1 cellular context compared by ENCODE assay signal in the genomic region with DNA sequence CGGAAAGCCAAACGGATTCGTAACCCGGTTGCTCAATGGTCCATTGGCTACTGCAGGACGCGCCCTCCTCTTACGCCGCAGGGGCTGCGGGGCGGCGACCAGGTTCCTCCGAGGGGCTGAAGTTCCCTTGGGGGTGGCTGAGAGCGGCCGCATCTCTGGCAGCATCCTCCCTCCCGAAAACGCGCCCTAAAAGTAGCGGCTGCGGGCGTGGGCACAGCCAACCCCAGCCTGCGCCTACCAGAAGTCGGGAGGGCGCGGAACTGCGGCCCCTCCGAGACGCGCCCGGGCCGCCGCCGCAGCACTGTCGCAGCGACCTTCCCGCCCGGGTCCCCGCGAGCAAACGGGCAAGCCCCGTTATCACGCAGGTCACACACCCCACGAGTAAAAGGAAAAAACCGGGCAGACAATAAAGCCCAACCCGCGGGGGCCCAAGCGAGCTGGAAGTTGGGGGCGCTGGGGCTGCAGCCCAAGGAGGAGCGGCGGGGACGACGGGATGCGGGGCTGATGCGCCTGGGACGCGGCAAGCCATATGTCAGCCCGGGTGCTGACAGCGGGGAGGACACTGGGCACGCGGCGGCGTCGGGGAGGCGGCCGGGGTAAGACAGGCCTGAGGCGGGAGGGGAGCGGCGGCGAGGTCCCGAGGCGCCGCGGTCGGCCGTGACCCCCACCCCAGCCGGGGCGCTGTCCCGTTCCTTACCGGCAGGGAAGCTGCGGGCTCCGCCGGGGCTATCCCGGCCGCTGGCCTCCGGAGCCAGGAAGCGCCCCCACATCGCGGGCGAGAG.
TF ChIP-seq lines count a peak whose summit lies in the region.

No MANE protein-coding gene starts in this region.

TF ChIP-seq in K562, 482 proteins besides CTCF, POLR2A, EP300 and RAD21 (continued from another document and continues in another):
- TF ChIP-seq, protein P1, sequence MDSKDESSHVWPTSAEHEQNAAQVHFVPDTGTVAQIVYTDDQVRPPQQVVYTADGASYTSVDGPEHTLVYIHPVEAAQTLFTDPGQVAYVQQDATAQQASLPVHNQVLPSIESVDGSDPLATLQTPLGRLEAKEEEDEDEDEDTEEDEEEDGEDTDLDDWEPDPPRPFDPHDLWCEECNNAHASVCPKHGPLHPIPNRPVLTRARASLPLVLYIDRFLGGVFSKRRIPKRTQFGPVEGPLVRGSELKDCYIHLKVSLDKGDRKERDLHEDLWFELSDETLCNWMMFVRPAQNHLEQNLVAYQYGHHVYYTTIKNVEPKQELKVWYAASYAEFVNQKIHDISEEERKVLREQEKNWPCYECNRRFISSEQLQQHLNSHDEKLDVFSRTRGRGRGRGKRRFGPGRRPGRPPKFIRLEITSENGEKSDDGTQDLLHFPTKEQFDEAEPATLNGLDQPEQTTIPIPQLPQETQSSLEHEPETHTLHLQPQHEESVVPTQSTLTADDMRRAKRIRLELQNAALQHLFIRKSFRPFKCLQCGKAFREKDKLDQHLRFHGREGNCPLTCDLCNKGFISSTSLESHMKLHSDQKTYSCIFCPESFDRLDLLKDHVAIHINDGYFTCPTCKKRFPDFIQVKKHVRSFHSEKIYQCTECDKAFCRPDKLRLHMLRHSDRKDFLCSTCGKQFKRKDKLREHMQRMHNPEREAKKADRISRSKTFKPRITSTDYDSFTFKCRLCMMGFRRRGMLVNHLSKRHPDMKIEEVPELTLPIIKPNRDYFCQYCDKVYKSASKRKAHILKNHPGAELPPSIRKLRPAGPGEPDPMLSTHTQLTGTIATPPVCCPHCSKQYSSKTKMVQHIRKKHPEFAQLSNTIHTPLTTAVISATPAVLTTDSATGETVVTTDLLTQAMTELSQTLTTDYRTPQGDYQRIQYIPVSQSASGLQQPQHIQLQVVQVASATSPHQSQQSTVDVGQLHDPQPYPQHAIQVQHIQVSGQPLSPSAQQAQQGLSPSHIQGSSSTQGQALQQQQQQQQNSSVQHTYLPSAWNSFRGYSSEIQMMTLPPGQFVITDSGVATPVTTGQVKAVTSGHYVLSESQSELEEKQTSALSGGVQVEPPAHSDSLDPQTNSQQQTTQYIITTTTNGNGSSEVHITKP (IDR thresholded peaks at IDR 0.05; ENCODE audit: partially characterized antibody), result peak; percentile 9
- TF ChIP-seq ZNF282 (CRISPR knock-in tag; IDR thresholded peaks at IDR 0.05), result peak; percentile 38; the same call in 1 of the 2 replicates
- no peak for TF ChIP-seq CC2D1A (IDR thresholded peaks at IDR 0.05)
- TF ChIP-seq U2AF2 (optimal IDR thresholded peaks at IDR 0.05; ENCODE audit: low read depth, low read length), result no peak
- TF ChIP-seq TRIM24 (IDR thresholded peaks at IDR 0.05), result 0 out of 4 replicates have a peak, but pooled peaks of 1 of the 2 experiments have one; percentile 20
- TF ChIP-seq RNF2 (IDR thresholded peaks at IDR 0.05), result no peak
- TF ChIP-seq NCOA1 (IDR thresholded peaks at IDR 0.05; ENCODE audit: low read depth), result no peak
- TF ChIP-seq, protein P2, sequence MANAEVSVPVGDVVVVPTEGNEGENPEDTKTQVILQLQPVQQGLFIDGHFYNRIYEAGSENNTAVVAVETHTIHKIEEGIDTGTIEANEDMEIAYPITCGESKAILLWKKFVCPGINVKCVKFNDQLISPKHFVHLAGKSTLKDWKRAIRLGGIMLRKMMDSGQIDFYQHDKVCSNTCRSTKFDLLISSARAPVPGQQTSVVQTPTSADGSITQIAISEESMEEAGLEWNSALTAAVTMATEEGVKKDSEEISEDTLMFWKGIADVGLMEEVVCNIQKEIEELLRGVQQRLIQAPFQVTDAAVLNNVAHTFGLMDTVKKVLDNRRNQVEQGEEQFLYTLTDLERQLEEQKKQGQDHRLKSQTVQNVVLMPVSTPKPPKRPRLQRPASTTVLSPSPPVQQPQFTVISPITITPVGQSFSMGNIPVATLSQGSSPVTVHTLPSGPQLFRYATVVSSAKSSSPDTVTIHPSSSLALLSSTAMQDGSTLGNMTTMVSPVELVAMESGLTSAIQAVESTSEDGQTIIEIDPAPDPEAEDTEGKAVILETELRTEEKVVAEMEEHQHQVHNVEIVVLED (CRISPR knock-in tag; IDR thresholded peaks at IDR 0.05), result peak; percentile 19; the same call in 1 of the 2 replicates
- 0 out of 2 replicates have a peak, but pooled peaks have one; percentile 21 for TF ChIP-seq ZSCAN29 (IDR thresholded peaks at IDR 0.05)
- TF ChIP-seq, protein P3, sequence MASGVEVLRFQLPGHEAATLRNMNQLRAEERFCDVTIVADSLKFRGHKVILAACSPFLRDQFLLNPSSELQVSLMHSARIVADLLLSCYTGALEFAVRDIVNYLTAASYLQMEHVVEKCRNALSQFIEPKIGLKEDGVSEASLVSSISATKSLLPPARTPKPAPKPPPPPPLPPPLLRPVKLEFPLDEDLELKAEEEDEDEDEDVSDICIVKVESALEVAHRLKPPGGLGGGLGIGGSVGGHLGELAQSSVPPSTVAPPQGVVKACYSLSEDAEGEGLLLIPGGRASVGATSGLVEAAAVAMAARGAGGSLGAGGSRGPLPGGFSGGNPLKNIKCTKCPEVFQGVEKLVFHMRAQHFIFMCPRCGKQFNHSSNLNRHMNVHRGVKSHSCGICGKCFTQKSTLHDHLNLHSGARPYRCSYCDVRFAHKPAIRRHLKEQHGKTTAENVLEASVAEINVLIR (CRISPR knock-in tag; IDR thresholded peaks at IDR 0.05), result no peak
- TF ChIP-seq TCFL5 (CRISPR knock-in tag; conservative IDR thresholded peaks at IDR 0.05), result no peak
- TF ChIP-seq TAF7 (tag; IDR thresholded peaks at IDR 0.05), result no peak
- TF ChIP-seq, protein P4, sequence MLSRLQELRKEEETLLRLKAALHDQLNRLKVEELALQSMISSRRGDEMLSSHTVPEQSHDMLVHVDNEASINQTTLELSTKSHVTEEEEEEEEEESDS (CRISPR knock-in tag; IDR thresholded peaks at IDR 0.05), result no peak
- TF ChIP-seq HNRNPK (IDR thresholded peaks at IDR 0.05; ENCODE audit: low read depth, low read length, poor library complexity, severe bottlenecking), result peak; percentile 12
- peak; percentile 36; the same call in 1 of the 2 replicates for TF ChIP-seq RB1 (IDR thresholded peaks at IDR 0.05; ENCODE audit: low read depth)
- no peak for TF ChIP-seq ZNF174 (CRISPR knock-in tag; IDR thresholded peaks at IDR 0.05)
- peak; percentile 90; the same call in 1 of the 2 replicates for TF ChIP-seq KAT7 (CRISPR knock-in tag; IDR thresholded peaks at IDR 0.05; ENCODE audit: borderline replicate concordance)
- TF ChIP-seq, protein P5, sequence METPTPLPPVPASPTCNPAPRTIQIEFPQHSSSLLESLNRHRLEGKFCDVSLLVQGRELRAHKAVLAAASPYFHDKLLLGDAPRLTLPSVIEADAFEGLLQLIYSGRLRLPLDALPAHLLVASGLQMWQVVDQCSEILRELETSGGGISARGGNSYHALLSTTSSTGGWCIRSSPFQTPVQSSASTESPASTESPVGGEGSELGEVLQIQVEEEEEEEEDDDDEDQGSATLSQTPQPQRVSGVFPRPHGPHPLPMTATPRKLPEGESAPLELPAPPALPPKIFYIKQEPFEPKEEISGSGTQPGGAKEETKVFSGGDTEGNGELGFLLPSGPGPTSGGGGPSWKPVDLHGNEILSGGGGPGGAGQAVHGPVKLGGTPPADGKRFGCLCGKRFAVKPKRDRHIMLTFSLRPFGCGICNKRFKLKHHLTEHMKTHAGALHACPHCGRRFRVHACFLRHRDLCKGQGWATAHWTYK (CRISPR knock-in tag; IDR thresholded peaks at IDR 0.05), result peak; percentile 42; the same call in 1 of the 2 replicates
- 0 out of 2 replicates have a peak, but pooled peaks have one; percentile 37 for TF ChIP-seq ZNF263 (CRISPR knock-in tag; IDR thresholded peaks at IDR 0.05; ENCODE audit: borderline replicate concordance)
- TF ChIP-seq MTA3 (IDR thresholded peaks at IDR 0.05; ENCODE audit: borderline replicate concordance), result peak; percentile 41; the same call in 1 of the 2 replicates
- no peak for TF ChIP-seq C11orf30 (IDR thresholded peaks at IDR 0.05; ENCODE audit: low read depth)
- TF ChIP-seq, protein P6, sequence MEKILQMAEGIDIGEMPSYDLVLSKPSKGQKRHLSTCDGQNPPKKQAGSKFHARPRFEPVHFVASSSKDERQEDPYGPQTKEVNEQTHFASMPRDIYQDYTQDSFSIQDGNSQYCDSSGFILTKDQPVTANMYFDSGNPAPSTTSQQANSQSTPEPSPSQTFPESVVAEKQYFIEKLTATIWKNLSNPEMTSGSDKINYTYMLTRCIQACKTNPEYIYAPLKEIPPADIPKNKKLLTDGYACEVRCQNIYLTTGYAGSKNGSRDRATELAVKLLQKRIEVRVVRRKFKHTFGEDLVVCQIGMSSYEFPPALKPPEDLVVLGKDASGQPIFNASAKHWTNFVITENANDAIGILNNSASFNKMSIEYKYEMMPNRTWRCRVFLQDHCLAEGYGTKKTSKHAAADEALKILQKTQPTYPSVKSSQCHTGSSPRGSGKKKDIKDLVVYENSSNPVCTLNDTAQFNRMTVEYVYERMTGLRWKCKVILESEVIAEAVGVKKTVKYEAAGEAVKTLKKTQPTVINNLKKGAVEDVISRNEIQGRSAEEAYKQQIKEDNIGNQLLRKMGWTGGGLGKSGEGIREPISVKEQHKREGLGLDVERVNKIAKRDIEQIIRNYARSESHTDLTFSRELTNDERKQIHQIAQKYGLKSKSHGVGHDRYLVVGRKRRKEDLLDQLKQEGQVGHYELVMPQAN (IDR thresholded peaks at IDR 0.05; ENCODE audit: borderline replicate concordance), result no peak
- TF ChIP-seq FOXA1 (IDR thresholded peaks at IDR 0.05; ENCODE audit: borderline replicate concordance), result no peak
- TF ChIP-seq, protein P7, sequence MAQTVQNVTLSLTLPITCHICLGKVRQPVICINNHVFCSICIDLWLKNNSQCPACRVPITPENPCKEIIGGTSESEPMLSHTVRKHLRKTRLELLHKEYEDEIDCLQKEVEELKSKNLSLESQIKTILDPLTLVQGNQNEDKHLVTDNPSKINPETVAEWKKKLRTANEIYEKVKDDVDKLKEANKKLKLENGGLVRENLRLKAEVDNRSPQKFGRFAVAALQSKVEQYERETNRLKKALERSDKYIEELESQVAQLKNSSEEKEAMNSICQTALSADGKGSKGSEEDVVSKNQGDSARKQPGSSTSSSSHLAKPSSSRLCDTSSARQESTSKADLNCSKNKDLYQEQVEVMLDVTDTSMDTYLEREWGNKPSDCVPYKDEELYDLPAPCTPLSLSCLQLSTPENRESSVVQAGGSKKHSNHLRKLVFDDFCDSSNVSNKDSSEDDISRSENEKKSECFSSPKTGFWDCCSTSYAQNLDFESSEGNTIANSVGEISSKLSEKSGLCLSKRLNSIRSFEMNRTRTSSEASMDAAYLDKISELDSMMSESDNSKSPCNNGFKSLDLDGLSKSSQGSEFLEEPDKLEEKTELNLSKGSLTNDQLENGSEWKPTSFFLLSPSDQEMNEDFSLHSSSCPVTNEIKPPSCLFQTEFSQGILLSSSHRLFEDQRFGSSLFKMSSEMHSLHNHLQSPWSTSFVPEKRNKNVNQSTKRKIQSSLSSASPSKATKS (CRISPR knock-in tag; IDR thresholded peaks at IDR 0.05), result no peak
- TF ChIP-seq CBFA2T3 (IDR thresholded peaks at IDR 0.05), result no peak
- TF ChIP-seq, protein P8, sequence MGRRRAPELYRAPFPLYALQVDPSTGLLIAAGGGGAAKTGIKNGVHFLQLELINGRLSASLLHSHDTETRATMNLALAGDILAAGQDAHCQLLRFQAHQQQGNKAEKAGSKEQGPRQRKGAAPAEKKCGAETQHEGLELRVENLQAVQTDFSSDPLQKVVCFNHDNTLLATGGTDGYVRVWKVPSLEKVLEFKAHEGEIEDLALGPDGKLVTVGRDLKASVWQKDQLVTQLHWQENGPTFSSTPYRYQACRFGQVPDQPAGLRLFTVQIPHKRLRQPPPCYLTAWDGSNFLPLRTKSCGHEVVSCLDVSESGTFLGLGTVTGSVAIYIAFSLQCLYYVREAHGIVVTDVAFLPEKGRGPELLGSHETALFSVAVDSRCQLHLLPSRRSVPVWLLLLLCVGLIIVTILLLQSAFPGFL (CRISPR knock-in tag; IDR thresholded peaks at IDR 0.05), result 0 out of 2 replicates have a peak, but pooled peaks have one; percentile 55
- TF ChIP-seq ATF7 (IDR thresholded peaks at IDR 0.05), result peak; percentile 20; the same call in 1 of the 2 replicates
- peak in 1 of 2 experiments; percentile 55; a peak in 1 of 4 replicates for TF ChIP-seq TEAD1 (CRISPR knock-in tag; IDR thresholded peaks at IDR 0.05)
- TF ChIP-seq, protein P9, sequence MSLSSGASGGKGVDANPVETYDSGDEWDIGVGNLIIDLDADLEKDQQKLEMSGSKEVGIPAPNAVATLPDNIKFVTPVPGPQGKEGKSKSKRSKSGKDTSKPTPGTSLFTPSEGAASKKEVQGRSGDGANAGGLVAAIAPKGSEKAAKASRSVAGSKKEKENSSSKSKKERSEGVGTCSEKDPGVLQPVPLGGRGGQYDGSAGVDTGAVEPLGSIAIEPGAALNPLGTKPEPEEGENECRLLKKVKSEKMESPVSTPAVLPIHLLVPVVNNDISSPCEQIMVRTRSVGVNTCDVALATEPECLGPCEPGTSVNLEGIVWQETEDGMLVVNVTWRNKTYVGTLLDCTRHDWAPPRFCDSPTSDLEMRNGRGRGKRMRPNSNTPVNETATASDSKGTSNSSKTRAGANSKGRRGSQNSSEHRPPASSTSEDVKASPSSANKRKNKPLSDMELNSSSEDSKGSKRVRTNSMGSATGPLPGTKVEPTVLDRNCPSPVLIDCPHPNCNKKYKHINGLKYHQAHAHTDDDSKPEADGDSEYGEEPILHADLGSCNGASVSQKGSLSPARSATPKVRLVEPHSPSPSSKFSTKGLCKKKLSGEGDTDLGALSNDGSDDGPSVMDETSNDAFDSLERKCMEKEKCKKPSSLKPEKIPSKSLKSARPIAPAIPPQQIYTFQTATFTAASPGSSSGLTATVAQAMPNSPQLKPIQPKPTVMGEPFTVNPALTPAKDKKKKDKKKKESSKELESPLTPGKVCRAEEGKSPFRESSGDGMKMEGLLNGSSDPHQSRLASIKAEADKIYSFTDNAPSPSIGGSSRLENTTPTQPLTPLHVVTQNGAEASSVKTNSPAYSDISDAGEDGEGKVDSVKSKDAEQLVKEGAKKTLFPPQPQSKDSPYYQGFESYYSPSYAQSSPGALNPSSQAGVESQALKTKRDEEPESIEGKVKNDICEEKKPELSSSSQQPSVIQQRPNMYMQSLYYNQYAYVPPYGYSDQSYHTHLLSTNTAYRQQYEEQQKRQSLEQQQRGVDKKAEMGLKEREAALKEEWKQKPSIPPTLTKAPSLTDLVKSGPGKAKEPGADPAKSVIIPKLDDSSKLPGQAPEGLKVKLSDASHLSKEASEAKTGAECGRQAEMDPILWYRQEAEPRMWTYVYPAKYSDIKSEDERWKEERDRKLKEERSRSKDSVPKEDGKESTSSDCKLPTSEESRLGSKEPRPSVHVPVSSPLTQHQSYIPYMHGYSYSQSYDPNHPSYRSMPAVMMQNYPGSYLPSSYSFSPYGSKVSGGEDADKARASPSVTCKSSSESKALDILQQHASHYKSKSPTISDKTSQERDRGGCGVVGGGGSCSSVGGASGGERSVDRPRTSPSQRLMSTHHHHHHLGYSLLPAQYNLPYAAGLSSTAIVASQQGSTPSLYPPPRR (CRISPR knock-in tag; IDR thresholded peaks at IDR 0.05; ENCODE audit: borderline replicate concordance), result no peak
- TF ChIP-seq ARHGAP35 (IDR thresholded peaks at IDR 0.05; ENCODE audit: partially characterized antibody), result no peak
